ENCODE assay signal across 1 cellular context in the genomic region with DNA sequence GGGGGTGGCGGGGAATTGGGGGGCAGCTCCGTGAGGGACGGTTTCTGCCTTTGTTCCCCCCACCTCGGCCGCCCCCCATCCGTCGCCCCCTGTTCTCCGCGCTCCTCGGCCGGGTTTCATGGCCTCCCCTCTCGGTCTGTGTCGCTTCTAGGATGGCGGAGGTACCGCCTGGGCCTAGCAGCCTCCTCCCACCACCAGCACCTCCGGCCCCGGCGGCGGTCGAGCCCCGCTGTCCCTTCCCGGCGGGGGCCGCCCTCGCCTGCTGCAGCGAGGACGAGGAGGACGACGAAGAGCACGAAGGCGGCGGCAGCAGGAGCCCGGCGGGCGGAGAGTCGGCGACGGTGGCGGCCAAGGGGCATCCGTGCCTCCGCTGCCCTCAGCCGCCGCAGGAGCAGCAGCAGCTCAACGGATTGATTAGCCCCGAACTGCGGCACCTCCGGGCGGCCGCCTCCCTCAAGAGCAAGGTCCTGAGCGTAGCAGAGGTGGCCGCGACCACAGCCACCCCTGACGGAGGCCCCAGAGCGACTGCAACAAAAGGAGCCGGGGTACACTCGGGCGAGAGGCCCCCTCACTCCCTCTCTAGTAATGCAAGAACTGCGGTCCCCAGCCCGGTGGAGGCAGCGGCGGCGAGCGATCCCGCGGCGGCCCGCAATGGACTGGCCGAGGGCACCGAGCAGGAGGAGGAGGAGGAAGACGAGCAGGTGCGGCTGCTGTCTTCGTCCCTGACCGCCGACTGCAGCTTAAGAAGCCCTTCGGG.
TF ChIP-seq lines count a peak whose summit lies in the region.

No MANE protein-coding gene starts in this region.

TF ChIP-seq in HepG2, 621 proteins besides CTCF, POLR2A, EP300 and RAD21 (continued from another document and continues in another):
- TF ChIP-seq, protein P1, sequence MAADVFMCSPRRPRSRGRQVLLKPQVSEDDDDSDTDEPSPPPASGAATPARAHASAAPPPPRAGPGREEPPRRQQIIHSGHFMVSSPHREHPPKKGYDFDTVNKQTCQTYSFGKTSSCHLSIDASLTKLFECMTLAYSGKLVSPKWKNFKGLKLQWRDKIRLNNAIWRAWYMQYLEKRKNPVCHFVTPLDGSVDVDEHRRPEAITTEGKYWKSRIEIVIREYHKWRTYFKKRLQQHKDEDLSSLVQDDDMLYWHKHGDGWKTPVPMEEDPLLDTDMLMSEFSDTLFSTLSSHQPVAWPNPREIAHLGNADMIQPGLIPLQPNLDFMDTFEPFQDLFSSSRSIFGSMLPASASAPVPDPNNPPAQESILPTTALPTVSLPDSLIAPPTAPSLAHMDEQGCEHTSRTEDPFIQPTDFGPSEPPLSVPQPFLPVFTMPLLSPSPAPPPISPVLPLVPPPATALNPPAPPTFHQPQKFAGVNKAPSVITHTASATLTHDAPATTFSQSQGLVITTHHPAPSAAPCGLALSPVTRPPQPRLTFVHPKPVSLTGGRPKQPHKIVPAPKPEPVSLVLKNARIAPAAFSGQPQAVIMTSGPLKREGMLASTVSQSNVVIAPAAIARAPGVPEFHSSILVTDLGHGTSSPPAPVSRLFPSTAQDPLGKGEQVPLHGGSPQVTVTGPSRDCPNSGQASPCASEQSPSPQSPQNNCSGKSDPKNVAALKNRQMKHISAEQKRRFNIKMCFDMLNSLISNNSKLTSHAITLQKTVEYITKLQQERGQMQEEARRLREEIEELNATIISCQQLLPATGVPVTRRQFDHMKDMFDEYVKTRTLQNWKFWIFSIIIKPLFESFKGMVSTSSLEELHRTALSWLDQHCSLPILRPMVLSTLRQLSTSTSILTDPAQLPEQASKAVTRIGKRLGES (CRISPR knock-in tag; IDR thresholded peaks at IDR 0.05; ENCODE audit: borderline replicate concordance) = no peak
- TF ChIP-seq IRF2 (CRISPR knock-in tag; IDR thresholded peaks at IDR 0.05) (no peak), ZFP36 (IDR thresholded peaks at IDR 0.05; ENCODE audit: borderline replicate concordance, low read depth, low read length, partially characterized antibody) (peak; percentile 34), SOX13 (IDR thresholded peaks at IDR 0.05) (no peak), SOX13 (CRISPR knock-in tag; conservative IDR thresholded peaks at IDR 0.05 in 1 of 2, IDR thresholded peaks at IDR 0.05 in 1 of 2) (no peak), NFIB (CRISPR knock-in tag; IDR thresholded peaks at IDR 0.05; ENCODE audit: borderline replicate concordance) (no peak), CHD4 (IDR thresholded peaks at IDR 0.05; ENCODE audit: borderline replicate concordance, low read length) (no peak), FLYWCH1 (CRISPR knock-in tag; IDR thresholded peaks at IDR 0.05) (no peak), KAT7 (CRISPR knock-in tag; IDR thresholded peaks at IDR 0.05; ENCODE audit: borderline replicate concordance) (peak; percentile 67; the same call in 1 of the 2 replicates), TMF1 (CRISPR knock-in tag; IDR thresholded peaks at IDR 0.05; ENCODE audit: low read depth) (0 out of 2 replicates have a peak, but pooled peaks have one; percentile 33), ZNF564 (CRISPR knock-in tag; IDR thresholded peaks at IDR 0.05) (0 out of 2 replicates have a peak, but pooled peaks have one; percentile 36), ZBTB20 (CRISPR knock-in tag; IDR thresholded peaks at IDR 0.05; ENCODE audit: borderline replicate concordance, low read depth) (no peak), ZNF496 (CRISPR knock-in tag; IDR thresholded peaks at IDR 0.05; ENCODE audit: insufficient replicate concordance) (no peak), RARG (CRISPR knock-in tag; IDR thresholded peaks at IDR 0.05; ENCODE audit: low read depth) (no peak)
- TF ChIP-seq, protein P2, sequence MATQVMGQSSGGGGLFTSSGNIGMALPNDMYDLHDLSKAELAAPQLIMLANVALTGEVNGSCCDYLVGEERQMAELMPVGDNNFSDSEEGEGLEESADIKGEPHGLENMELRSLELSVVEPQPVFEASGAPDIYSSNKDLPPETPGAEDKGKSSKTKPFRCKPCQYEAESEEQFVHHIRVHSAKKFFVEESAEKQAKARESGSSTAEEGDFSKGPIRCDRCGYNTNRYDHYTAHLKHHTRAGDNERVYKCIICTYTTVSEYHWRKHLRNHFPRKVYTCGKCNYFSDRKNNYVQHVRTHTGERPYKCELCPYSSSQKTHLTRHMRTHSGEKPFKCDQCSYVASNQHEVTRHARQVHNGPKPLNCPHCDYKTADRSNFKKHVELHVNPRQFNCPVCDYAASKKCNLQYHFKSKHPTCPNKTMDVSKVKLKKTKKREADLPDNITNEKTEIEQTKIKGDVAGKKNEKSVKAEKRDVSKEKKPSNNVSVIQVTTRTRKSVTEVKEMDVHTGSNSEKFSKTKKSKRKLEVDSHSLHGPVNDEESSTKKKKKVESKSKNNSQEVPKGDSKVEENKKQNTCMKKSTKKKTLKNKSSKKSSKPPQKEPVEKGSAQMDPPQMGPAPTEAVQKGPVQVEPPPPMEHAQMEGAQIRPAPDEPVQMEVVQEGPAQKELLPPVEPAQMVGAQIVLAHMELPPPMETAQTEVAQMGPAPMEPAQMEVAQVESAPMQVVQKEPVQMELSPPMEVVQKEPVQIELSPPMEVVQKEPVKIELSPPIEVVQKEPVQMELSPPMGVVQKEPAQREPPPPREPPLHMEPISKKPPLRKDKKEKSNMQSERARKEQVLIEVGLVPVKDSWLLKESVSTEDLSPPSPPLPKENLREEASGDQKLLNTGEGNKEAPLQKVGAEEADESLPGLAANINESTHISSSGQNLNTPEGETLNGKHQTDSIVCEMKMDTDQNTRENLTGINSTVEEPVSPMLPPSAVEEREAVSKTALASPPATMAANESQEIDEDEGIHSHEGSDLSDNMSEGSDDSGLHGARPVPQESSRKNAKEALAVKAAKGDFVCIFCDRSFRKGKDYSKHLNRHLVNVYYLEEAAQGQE (IDR thresholded peaks at IDR 0.05; ENCODE audit: borderline replicate concordance in 1 of 2, low read depth in 1 of 2, low read length in 2 of 2) = no peak
- TF ChIP-seq, protein P3, sequence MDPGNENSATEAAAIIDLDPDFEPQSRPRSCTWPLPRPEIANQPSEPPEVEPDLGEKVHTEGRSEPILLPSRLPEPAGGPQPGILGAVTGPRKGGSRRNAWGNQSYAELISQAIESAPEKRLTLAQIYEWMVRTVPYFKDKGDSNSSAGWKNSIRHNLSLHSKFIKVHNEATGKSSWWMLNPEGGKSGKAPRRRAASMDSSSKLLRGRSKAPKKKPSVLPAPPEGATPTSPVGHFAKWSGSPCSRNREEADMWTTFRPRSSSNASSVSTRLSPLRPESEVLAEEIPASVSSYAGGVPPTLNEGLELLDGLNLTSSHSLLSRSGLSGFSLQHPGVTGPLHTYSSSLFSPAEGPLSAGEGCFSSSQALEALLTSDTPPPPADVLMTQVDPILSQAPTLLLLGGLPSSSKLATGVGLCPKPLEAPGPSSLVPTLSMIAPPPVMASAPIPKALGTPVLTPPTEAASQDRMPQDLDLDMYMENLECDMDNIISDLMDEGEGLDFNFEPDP (CRISPR knock-in tag; conservative IDR thresholded peaks at IDR 0.05) = no peak
- TF ChIP-seq, protein P4, sequence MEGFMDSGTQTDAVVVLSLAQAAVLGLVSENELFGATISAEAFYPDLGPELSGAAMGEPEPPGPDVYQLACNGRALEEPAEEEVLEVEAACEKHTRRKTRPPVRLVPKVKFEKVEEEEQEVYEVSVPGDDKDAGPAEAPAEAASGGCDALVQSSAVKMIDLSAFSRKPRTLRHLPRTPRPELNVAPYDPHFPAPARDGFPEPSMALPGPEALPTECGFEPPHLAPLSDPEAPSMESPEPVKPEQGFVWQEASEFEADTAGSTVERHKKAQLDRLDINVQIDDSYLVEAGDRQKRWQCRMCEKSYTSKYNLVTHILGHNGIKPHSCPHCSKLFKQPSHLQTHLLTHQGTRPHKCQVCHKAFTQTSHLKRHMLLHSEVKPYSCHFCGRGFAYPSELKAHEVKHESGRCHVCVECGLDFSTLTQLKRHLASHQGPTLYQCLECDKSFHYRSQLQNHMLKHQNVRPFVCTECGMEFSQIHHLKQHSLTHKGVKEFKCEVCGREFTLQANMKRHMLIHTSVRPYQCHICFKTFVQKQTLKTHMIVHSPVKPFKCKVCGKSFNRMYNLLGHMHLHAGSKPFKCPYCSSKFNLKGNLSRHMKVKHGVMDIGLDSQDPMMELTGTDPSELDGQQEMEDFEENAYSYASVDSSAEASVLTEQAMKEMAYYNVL (CRISPR knock-in tag; IDR thresholded peaks at IDR 0.05; ENCODE audit: borderline replicate concordance) = 0 out of 2 replicates have a peak, but pooled peaks have one; percentile 10
- TF ChIP-seq, protein P5, sequence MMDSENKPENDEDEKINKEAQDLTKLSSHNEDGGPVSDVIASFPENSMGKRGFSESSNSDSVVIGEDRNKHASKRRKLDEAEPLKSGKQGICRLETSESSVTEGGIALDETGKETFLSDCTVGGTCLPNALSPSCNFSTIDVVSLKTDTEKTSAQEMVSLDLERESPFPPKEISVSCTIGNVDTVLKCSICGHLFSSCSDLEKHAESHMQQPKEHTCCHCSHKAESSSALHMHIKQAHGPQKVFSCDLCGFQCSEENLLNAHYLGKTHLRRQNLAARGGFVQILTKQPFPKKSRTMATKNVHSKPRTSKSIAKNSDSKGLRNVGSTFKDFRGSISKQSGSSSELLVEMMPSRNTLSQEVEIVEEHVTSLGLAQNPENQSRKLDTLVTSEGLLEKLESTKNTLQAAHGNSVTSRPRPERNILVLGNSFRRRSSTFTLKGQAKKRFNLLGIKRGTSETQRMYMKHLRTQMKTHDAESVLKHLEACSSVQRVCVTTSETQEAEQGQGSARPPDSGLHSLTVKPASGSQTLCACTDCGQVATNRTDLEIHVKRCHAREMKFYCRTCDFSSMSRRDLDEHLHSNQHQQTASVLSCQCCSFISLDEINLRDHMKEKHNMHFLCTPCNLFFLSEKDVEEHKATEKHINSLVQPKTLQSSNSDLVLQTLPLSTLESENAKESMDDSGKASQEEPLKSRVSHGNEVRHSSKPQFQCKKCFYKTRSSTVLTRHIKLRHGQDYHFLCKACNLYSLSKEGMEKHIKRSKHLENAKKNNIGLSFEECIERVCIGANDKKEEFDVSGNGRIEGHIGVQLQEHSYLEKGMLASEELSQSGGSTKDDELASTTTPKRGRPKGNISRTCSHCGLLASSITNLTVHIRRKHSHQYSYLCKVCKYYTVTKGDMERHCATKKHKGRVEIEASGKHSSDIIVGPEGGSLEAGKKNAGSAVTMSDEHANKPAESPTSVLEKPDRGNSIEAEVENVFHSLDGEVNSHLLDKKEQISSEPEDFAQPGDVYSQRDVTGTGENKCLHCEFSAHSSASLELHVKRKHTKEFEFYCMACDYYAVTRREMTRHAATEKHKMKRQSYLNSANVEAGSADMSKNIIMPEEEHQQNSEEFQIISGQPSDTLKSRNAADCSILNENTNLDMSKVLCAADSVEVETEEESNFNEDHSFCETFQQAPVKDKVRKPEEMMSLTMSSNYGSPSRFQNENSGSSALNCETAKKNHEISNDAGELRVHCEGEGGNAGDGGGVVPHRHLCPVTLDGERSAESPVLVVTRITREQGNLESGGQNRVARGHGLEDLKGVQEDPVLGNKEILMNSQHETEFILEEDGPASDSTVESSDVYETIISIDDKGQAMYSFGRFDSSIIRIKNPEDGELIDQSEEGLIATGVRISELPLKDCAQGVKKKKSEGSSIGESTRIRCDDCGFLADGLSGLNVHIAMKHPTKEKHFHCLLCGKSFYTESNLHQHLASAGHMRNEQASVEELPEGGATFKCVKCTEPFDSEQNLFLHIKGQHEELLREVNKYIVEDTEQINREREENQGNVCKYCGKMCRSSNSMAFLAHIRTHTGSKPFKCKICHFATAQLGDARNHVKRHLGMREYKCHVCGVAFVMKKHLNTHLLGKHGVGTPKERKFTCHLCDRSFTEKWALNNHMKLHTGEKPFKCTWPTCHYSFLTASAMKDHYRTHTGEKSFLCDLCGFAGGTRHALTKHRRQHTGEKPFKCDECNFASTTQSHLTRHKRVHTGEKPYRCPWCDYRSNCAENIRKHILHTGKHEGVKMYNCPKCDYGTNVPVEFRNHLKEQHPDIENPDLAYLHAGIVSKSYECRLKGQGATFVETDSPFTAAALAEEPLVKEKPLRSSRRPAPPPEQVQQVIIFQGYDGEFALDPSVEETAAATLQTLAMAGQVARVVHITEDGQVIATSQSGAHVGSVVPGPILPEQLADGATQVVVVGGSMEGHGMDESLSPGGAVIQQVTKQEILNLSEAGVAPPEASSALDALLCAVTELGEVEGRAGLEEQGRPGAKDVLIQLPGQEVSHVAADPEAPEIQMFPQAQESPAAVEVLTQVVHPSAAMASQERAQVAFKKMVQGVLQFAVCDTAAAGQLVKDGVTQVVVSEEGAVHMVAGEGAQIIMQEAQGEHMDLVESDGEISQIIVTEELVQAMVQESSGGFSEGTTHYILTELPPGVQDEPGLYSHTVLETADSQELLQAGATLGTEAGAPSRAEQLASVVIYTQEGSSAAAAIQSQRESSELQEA (CRISPR knock-in tag; IDR thresholded peaks at IDR 0.05; ENCODE audit: not compliant biosample characterization) = no peak
- TF ChIP-seq, protein P6, sequence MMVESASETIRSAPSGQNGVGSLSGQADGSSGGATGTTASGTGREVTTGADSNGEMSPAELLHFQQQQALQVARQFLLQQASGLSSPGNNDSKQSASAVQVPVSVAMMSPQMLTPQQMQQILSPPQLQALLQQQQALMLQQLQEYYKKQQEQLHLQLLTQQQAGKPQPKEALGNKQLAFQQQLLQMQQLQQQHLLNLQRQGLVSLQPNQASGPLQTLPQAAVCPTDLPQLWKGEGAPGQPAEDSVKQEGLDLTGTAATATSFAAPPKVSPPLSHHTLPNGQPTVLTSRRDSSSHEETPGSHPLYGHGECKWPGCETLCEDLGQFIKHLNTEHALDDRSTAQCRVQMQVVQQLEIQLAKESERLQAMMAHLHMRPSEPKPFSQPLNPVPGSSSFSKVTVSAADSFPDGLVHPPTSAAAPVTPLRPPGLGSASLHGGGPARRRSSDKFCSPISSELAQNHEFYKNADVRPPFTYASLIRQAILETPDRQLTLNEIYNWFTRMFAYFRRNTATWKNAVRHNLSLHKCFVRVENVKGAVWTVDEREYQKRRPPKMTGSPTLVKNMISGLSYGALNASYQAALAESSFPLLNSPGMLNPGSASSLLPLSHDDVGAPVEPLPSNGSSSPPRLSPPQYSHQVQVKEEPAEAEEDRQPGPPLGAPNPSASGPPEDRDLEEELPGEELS (CRISPR knock-in tag; IDR thresholded peaks at IDR 0.05) = no peak
- TF ChIP-seq, protein P7, sequence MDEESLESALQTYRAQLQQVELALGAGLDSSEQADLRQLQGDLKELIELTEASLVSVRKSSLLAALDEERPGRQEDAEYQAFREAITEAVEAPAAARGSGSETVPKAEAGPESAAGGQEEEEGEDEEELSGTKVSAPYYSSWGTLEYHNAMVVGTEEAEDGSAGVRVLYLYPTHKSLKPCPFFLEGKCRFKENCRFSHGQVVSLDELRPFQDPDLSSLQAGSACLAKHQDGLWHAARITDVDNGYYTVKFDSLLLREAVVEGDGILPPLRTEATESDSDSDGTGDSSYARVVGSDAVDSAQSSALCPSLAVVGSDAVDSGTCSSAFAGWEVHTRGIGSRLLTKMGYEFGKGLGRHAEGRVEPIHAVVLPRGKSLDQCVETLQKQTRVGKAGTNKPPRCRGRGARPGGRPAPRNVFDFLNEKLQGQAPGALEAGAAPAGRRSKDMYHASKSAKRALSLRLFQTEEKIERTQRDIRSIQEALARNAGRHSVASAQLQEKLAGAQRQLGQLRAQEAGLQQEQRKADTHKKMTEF (CRISPR knock-in tag; IDR thresholded peaks at IDR 0.05) = no peak; the same call in 1 of the 2 replicates
